Comparison of ENCODE assay signal across 8 cellular contexts in the genomic region with DNA sequence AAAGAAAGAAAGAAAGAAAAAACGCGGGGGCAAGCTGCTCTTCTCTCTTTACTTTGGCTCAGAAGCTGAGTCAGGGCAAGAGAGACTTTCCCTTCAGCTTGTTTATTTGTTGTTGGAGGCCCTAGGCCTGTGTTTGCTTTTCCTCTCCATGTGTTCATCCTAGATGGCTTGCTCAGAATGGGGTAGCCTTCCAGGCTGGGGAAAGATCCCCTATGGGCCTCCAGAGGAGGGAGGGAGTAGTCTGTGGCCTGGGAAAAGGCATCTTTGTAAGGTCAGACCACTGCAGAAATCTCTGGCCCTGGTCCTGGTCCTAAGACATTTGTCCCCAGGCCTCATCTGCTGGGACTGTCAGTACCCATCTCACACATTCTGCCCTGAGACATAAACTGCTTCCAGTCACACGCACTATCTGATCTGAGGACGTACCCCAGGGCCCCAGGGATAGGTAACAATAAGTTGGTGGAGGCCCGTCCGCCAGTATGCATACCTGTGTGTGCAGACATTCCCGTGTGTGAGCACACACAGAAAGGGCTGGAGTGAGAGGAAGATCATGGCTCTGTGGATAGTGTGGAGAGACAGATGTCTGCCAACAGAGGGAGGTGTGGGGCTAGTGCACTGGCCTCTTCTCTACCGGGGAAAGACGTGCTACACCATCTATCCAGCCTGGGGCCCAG. TPM values are rescaled to one million over a fixed set of nuclear protein-coding genes. Genes with fewer than 3 reads are reported as not detected.
DNase-seq lines count a peak whose midpoint lies in the region; ATAC-seq and TF ChIP-seq lines count a peak whose summit lies in the region.

No MANE protein-coding gene starts in this region.

- peaks cover 39% of the 10 kb centered on the region for H3K4me1 Mint-ChIP-seq in CD14-positive monocyte

- peak; percentile 73 for TF ChIP-seq CTCF in CD14-positive monocyte (IDR thresholded peaks at IDR 0.05)
- peak; percentile 80 for TF ChIP-seq CTCF in foreskin fibroblast (IDR thresholded peaks at IDR 0.05; ENCODE audit: low read depth, low read length)

- intact Hi-C loops in CD14-positive monocyte (cut with micrococcal nuclease), result no loop called here

- peak overlapping the region; percentile 17 for H2AFZ ChIP-seq in trophoblast cell (ENCODE audit: insufficient read depth, low read length, poor library complexity)

- H3K9me3 Mint-ChIP-seq in CD14-positive monocyte, result peaks cover 0 to 8% (median 0%) of the 10 kb centered on the region in 7 donors

- no peaks in the 10 kb centered on the region for H3K27me3 ChIP-seq in trophoblast cell (ENCODE audit: insufficient read depth, low read length)

- no peak overlapping the region for H3K14ac ChIP-seq in trophoblast cell (ENCODE audit: low read length)

- H3K79me1 ChIP-seq in trophoblast cell (ENCODE audit: low read length), result peaks cover 17% of the 10 kb centered on the region

- H3K4me3 ChIP-seq in foreskin fibroblast (ENCODE audit: low read depth in 1 of 2, low read length in 2 of 2) (no peak overlapping the region), trophoblast cell (ENCODE audit: low read depth, low read length) (no peak overlapping the region)

- H3K36me3 ChIP-seq in trophoblast cell (ENCODE audit: control insufficient read depth in 1 of 2, insufficient read depth in 2 of 2, low read length in 2 of 2), result no peaks in the 10 kb centered on the region

- H3K23ac ChIP-seq in trophoblast cell (ENCODE audit: low read length), result no peak overlapping the region

- DNase-seq in CD14-positive monocyte (ENCODE audit: low spot score) (no peak), NOMO-1 treated with dmso at 0.1 percent for 144 hours (lab: John Stamatoyannopoulos, UW; ENCODE audit: unreplicated experiment) (peak; percentile 43), foreskin fibroblast (peak; percentile 46 to 76), trophoblast cell (peak; percentile 73 to 89), cerebellum (ENCODE audit: low spot score) (no peak)
- DNase-seq in activated T-cell treated with anti-CD3 and anti-CD28 coated beads, Interleukin-2, amount 50 U/mL, for 48 hours, result peak; percentile 50 to 63

- H3K36me3 Mint-ChIP-seq in CD14-positive monocyte, result peaks cover 0 to 7% of the 10 kb centered on the region in 2 donors

- no peak overlapping the region for H3K9ac ChIP-seq in trophoblast cell (ENCODE audit: low read length)

- WGBS in trophoblast cell (ENCODE audit: extremely low coverage, insufficient coverage, insufficient read length), result no CpG with 5 or more reads among the region's 9 CpGs

- H2BK120ac ChIP-seq in trophoblast cell (ENCODE audit: insufficient read depth, low read length, poor library complexity), result peak overlapping the region; percentile 61

- H3K27ac Mint-ChIP-seq in CD14-positive monocyte, result peak overlapping the region in 1 of 7 donors; percentile 36

- peaks cover 19 to 29% (median 27%) of the 10 kb centered on the region in 3 donors for H3K27me3 Mint-ChIP-seq in CD14-positive monocyte (ENCODE audit: low read depth in 3 of 3)

- peaks cover 4% of the 10 kb centered on the region for H3K79me2 ChIP-seq in trophoblast cell (ENCODE audit: control insufficient read depth, insufficient read depth, low read length, poor library complexity)

- peaks cover 9 to 13% of the 10 kb centered on the region in 2 experiments for H3K4me1 ChIP-seq in trophoblast cell (ENCODE audit: control insufficient read depth in 1 of 2, insufficient read depth in 2 of 2, low read length in 2 of 2)

- H3K4me3 Mint-ChIP-seq in CD14-positive monocyte, result no peak overlapping the region

- peak overlapping the region; percentile 8 for H4K91ac ChIP-seq in trophoblast cell (ENCODE audit: low read depth, low read length)

- H2AK5ac ChIP-seq in trophoblast cell (ENCODE audit: low read length), result no peak overlapping the region

- peak overlapping the region; percentile 22 for H4K8ac ChIP-seq in trophoblast cell (ENCODE audit: low read depth, low read length)

- H4K12ac ChIP-seq in trophoblast cell (ENCODE audit: low read depth, low read length), result no peak overlapping the region

- no peak overlapping the region for H3K4ac ChIP-seq in trophoblast cell (ENCODE audit: low read depth, low read length)

- peak overlapping the region; percentile 11 for H3K27ac ChIP-seq in trophoblast cell (ENCODE audit: low read depth, low read length)

- no peak overlapping the region for H3K4me2 ChIP-seq in trophoblast cell (ENCODE audit: low read length)

- peak overlapping the region; percentile 3 for H2BK12ac ChIP-seq in trophoblast cell (ENCODE audit: low read length)

- no peaks in the 10 kb centered on the region for H3K9me3 ChIP-seq in trophoblast cell (ENCODE audit: insufficient read depth, low read depth, low read length)

- H3K18ac ChIP-seq in trophoblast cell (ENCODE audit: low read length), result no peak overlapping the region

- ATAC-seq in GM21447 (IDR thresholded peaks at IDR 0.05; ENCODE audit: unreplicated experiment) (peak; percentile 21), GM18870 (IDR thresholded peaks at IDR 0.05; ENCODE audit: unreplicated experiment) (no peak)

- H2BK5ac ChIP-seq in trophoblast cell (ENCODE audit: low read depth, low read length, poor library complexity), result no peak overlapping the region

RNA-seq across cellular contexts. Expression of gene SCD, which starts 4.9 kb away (rescaled TPM):
- polyA plus RNA-seq in CD14-positive monocyte, result 1 to 10 TPM; 1.0 to 3.4 TPM
- polyA plus RNA-seq in trophoblast cell (2013), result 616 and 629 TPM in 2 replicates
- 91.2 TPM for total RNA-seq in cerebellum

RNA-seq across cellular contexts. Expression of gene PKD2L1, which starts 12.1 kb away (rescaled TPM):
- polyA plus RNA-seq in CD14-positive monocyte, result 1 to 10 TPM in 1 of 2 donors, not detected in 1; 1.5 TPM
- polyA plus RNA-seq in trophoblast cell (2013), result not detected in 2 replicates
- not detected for total RNA-seq in cerebellum

RNA-seq across cellular contexts. Expression of gene BLOC1S2, which starts 55.6 kb away (rescaled TPM):
- 100 to 1,000 TPM; 111 to 142 TPM for polyA plus RNA-seq in CD14-positive monocyte
- polyA plus RNA-seq in trophoblast cell (2013), result 48.0 and 49.6 TPM in 2 replicates
- total RNA-seq in cerebellum, result 42.6 TPM

Comparison
In these comparisons a context has a peak if more than half of its experiments do, and no peak if none do; other contexts are left out.
1. DNase-seq: peak in NOMO-1 treated with dmso at 0.1 percent for 144 hours (single experiment), activated T-cell treated with anti-CD3 and anti-CD28 coated beads, Interleukin-2, amount 50 U/mL, for 48 hours (2 of 2), foreskin fibroblast (2 of 2) and trophoblast cell (2 of 2); none in CD14-positive monocyte (single experiment) and cerebellum (single experiment).